ENCODE assay signal across 30 cellular contexts in the genomic region with DNA sequence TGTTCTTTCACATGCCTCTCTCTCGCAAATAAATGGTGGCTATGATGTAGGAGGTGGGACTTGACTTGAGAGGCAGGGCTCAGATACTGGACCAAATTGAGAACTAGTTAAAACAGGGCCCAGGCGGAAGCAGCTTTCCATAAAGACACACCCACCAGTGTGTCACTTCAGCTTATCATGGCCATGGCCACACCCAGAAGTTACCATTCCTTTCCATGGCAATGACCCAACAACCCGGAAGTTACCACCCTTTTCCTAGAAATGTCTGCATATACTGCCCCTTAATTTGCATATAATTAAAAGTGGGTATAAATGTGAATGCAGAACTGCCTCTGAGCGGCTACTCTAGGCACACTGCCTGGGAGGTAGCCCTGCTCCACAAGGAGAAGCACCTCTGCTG.
"Had no signal": no experiment of that assay in that cellular context is flagged by ENCODE, and none has a peak within 500 bp of the region (broad histone marks: within the 10 kb centered on the region; RNA-seq: fewer than 3 reads in every experiment).

No MANE protein-coding gene starts in this region.

- H3K4me3 ChIP-seq: ascending aorta, cardiac muscle cell, Peyer's patch, SJSA1 had no signal

- H3K9me3 ChIP-seq: ascending aorta, Peyer's patch, SJSA1, SK-N-SH had no signal

- DNase-seq: activated CD4-positive, alpha-beta T cell treated with anti-CD3 and anti-CD28 coated beads, Interleukin-2, amount 10 ng/mL, durations not matched to agents 24 days and 14 days; activated CD4-positive, alpha-beta T cell treated with anti-CD3 and anti-CD28 coated beads, Interleukin-2, amount 50 U/mL, for 4 hours; activated CD8-positive, alpha-beta T cell treated with anti-CD3 and anti-CD28 coated beads for 36 hours; activated effector memory CD4-positive, alpha-beta T cell treated with anti-CD3 and anti-CD28 coated beads, Interleukin-2, amount 50 U/mL, for 16 hours; activated naive CD4-positive, alpha-beta T cell; activated naive CD4-positive, alpha-beta T cell treated with anti-CD3 and anti-CD28 coated beads, Interleukin-2, amount 50 U/mL, for 16 hours; activated naive CD8-positive, alpha-beta T cell treated with anti-CD3 and anti-CD28 coated beads for 36 hours; activated T-cell treated with anti-CD3 and anti-CD28 coated beads, Interleukin-2, amount 50 U/mL, for 1 hour; activated T-cell treated with anti-CD3 and anti-CD28 coated beads, Interleukin-2, amount 50 U/mL, for 72 hours; amniotic stem cell; Kasumi-1; KG1; MM.1S; NCI-H1105; NCI-H1417 treated with DMSO at 0.1 percent for 48 hours; NCI-H1694; NCI-H1930; NCI-H345; NCI-H510A; NCI-H526; NCI-H748 treated with DMSO at 0.1 percent for 48 hours; PC-3; Peyer's patch; RPMI8226; SHP77 treated with DMSO at 0.1 percent for 48 hours; SK-N-SH had no signal

- H3K4me2 ChIP-seq: SK-N-SH had no signal

- H3K27me3 ChIP-seq: ascending aorta, cardiac muscle cell, Peyer's patch, SJSA1 had no signal

- H3K9ac ChIP-seq: SK-N-SH had no signal

- H3K4me1 ChIP-seq: ascending aorta, Peyer's patch, SJSA1 had no signal

- H3K36me3 ChIP-seq: ascending aorta, cardiac muscle cell, Peyer's patch, SJSA1 had no signal

- ATAC-seq: activated CD8-positive, alpha-beta T cell treated with anti-CD3 and anti-CD28 coated beads for 36 hours; activated T-cell treated with anti-CD3 and anti-CD28 coated beads, Interleukin-2, amount 50 U/mL, for 72 hours; activated T-helper 17 cell treated with anti-CD3 and anti-CD28 coated beads, Interleukin-2, amount 50 U/mL, for 72 hours; PC-3 had no signal

- H3K27ac ChIP-seq: ascending aorta, cardiac muscle cell, Peyer's patch, SJSA1 had no signal
